In genomic region chr16:71904239-71904638, GRCh38 we compare ENCODE assay signal across 1 cellular context.
TF ChIP-seq lines count a peak whose summit lies in the region.

No MANE protein-coding gene starts in this region.

TF ChIP-seq in HEK293, 187 proteins besides CTCF, POLR2A, EP300 and RAD21 (continued from another document):
- no peak for TF ChIP-seq BCL6B (tag by site-specific recombination; IDR thresholded peaks at IDR 0.05)
